In the genomic region with DNA sequence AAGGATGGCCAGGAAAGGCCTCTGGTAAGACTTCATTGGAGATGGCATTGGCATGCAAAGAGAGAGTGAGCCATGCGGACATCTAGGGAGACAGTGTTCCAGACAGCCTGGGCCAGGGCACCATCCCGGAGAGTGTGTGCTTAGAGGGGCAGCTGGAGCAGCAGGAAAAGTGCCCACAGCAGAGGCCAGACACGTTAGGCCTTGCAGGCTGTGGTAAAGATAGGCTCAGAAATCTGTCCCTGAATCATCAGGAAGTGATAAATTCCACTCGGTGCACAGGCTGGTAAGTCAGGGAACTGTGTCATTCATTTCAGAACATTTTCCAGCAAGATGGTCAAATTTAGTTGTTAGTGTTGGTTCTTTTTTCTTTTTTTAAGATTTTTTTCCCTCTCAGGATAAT, we compare ENCODE assay signal across 17 cellular contexts. TPM values are rescaled to one million over a fixed set of nuclear protein-coding genes. Genes with fewer than 3 reads are reported as not detected.
DNase-seq lines count a peak whose midpoint lies in the region; ATAC-seq, FAIRE-seq and TF ChIP-seq lines count a peak whose summit lies in the region.
"Had no signal": no experiment of that assay in that cellular context is flagged by ENCODE, and none has a peak within 500 bp of the region (broad histone marks: within the 10 kb centered on the region; RNA-seq: fewer than 3 reads in every experiment).

No MANE protein-coding gene starts in this region.

- H3K27ac Mint-ChIP-seq in endothelial cell (ENCODE audit: unreplicated experiment): no peak overlapping the region

- H3K4me1 ChIP-seq in kidney (ENCODE audit: control insufficient read depth in 1 of 2, insufficient read depth in 1 of 2, low read depth in 1 of 2, low read length in 2 of 2): no peaks in the 10 kb centered on the region
- H3K4me1 ChIP-seq: esophagus squamous epithelium, vagina had no signal

- no peaks in the 10 kb centered on the region for H3K4me1 Mint-ChIP-seq in endothelial cell (ENCODE audit: unreplicated experiment)
- H3K4me1 Mint-ChIP-seq: central memory CD8-positive, alpha-beta T cell had no signal

- peaks cover 5% of the 10 kb centered on the region for H3K27me3 Mint-ChIP-seq in endothelial cell (ENCODE audit: unreplicated experiment)

- H3K9me3 Mint-ChIP-seq in endothelial cell (ENCODE audit: unreplicated experiment): no peaks in the 10 kb centered on the region
- H3K9me3 Mint-ChIP-seq: central memory CD8-positive, alpha-beta T cell had no signal

- H3K9ac ChIP-seq in kidney (ENCODE audit: low read length in 2 of 2): no peak overlapping the region

- FAIRE-seq in kidney (lab: Jason Lieb, UNC): no peak

- no peak overlapping the region for H3K4me3 ChIP-seq in kidney (ENCODE audit: low read length in 2 of 2)
- H3K4me3 ChIP-seq: esophagus squamous epithelium, vagina had no signal

- H3K36me3 Mint-ChIP-seq in endothelial cell (ENCODE audit: low read depth, unreplicated experiment): no peaks in the 10 kb centered on the region

- DNase-seq in AG20443 (ENCODE audit: low spot score): peak; percentile 64
- peak; percentile 61 for DNase-seq in RKO (ENCODE audit: low spot score)
- peak; percentile 10 for DNase-seq in epithelial cell of prostate (ENCODE audit: low read depth, low spot score)
- peak; percentile 46 for DNase-seq in kidney
- DNase-seq in endothelial cell (ENCODE audit: low spot score): no peak
- no peak for DNase-seq in NCI-H2081 treated with DMSO at 0.1 percent for 48 hours (lab: John Stamatoyannopoulos, UW)
- no peak for DNase-seq in KG1 (lab: John Stamatoyannopoulos, UW)
- DNase-seq: activated naive CD4-positive, alpha-beta T cell treated with Interleukin-2 at 50 U/mL for 16 hours; BE2C; DMS53; esophagus squamous epithelium; NCI-H146; SHP77 treated with DMSO at 0.1 percent for 48 hours; stimulated activated CD4-positive, alpha-beta T cell treated with anti-CD3 and anti-CD28 coated beads, Interleukin-4, amount 100 ng/mL, for 1 hour had no signal

- TF ChIP-seq CTCF in kidney (IDR thresholded peaks at IDR 0.05; ENCODE audit: borderline replicate concordance, extremely low read depth, insufficient read depth) (no peak), endothelial cell (IDR thresholded peaks at IDR 0.05; ENCODE audit: unreplicated experiment) (no peak)

- no peak overlapping the region for H3K4me3 Mint-ChIP-seq in endothelial cell (ENCODE audit: unreplicated experiment)
- H3K4me3 Mint-ChIP-seq: central memory CD8-positive, alpha-beta T cell had no signal

- H3K27ac ChIP-seq in epithelial cell of prostate: no peak overlapping the region
- H3K27ac ChIP-seq in kidney (ENCODE audit: low read depth in 2 of 2, low read length in 2 of 2): no peak overlapping the region
- H3K27ac ChIP-seq: esophagus squamous epithelium, vagina had no signal

- no peak for ATAC-seq in HG02759 (IDR thresholded peaks at IDR 0.05; ENCODE audit: unreplicated experiment)

- no peaks in the 10 kb centered on the region for H3K36me3 ChIP-seq in kidney (ENCODE audit: control insufficient read depth in 1 of 2, insufficient read depth in 2 of 2, low read length in 2 of 2)
- H3K36me3 ChIP-seq: BE2C, esophagus squamous epithelium, vagina had no signal

- H3K9me3 ChIP-seq in kidney (ENCODE audit: control insufficient read depth in 1 of 2, low read length in 2 of 2): no peaks in the 10 kb centered on the region
- H3K9me3 ChIP-seq: BE2C, esophagus squamous epithelium, vagina had no signal

- intact Hi-C loops in kidney (cut with DNase I): no loop called here

RNA-seq across cellular contexts. Expression of gene GALNT16, which starts 8.8 kb away (rescaled TPM):
- 13.1 TPM for total RNA-seq in kidney
- polyA plus RNA-seq in kidney (ENCODE audit: insufficient read depth, low read depth, low replicate concordance): 15.2 TPM
- 2.8 TPM for total RNA-seq in endothelial cell (ENCODE audit: unreplicated experiment)

Comparison
In these comparisons a context has a peak if more than half of its experiments do, and no peak if none do; other contexts are left out.
1. DNase-seq: peak in AG20443 (single experiment), RKO (single experiment), epithelial cell of prostate (single experiment) and kidney (single experiment); none in endothelial cell (single experiment), NCI-H2081 treated with DMSO at 0.1 percent for 48 hours (single experiment) and KG1 (single experiment).